In the genomic region with DNA sequence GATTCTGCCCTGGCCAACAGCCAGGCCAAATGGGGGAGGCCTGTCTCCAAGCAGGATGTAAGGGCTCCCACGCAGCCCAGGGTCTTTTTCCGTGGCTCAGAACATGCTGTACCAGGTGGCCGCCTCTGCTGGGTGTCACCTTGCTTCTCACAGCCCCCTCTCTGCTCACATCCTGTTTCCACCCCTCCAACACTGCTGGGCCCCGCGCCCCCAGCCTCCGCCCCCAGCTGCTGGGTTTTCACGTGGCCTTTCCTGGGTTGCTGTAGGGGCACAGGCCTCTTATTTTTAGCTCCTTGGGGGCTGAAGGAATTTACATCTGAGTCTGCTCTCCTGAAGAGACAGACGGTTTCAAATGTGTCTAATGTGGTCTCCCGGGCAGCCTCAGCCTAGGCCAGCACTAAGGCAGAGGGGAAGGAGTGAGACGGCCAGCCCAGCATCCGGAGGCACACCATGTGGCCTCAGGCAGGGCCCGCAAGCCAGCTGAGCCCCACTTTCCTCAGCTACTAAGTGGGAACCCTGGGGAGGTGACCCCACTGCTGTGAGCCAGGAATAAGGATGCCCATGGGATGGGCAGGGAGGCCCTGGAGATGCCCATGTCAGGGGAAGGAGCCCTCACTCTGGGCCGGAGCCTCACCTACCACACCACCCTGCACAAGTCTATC, we compare ENCODE assay signal across 3 cellular contexts.
TF ChIP-seq lines count a peak whose summit lies in the region.

No MANE protein-coding gene starts in this region.

TF ChIP-seq in GM12891, 5 proteins besides CTCF, POLR2A, EP300 and RAD21:
- TF ChIP-seq TAF1 (IDR thresholded peaks at IDR 0.05; ENCODE audit: low read depth, low read length) (peak; percentile 69), POLR2AphosphoS5 (IDR thresholded peaks at IDR 0.05; ENCODE audit: low read depth, low read length) (peak; percentile 74), SPI1 (IDR thresholded peaks at IDR 0.05; ENCODE audit: low read depth, low read length) (peak; percentile 86), PAX5 (IDR thresholded peaks at IDR 0.05; ENCODE audit: insufficient read depth, low read length, severe bottlenecking) (no peak), POU2F2 (IDR thresholded peaks at IDR 0.05; ENCODE audit: low read depth, low read length) (peak; percentile 65; the same call in 1 of the 2 replicates)

TF ChIP-seq in GM12878, 131 proteins besides CTCF, POLR2A, EP300 and RAD21 (continues in another document):
- TF ChIP-seq SP1 (IDR thresholded peaks at IDR 0.05; ENCODE audit: low read depth, low read length) (peak; percentile 84), MTA3 (IDR thresholded peaks at IDR 0.05; ENCODE audit: borderline replicate concordance, low read length) (no peak), RAD51 (IDR thresholded peaks at IDR 0.05) (peak; percentile 79), FOXK2 (IDR thresholded peaks at IDR 0.05) (peak; percentile 56), ZNF217 (IDR thresholded peaks at IDR 0.05) (0 out of 2 replicates have a peak, but pooled peaks have one; percentile 18), YBX1 (IDR thresholded peaks at IDR 0.05) (no peak), ZBED1 (IDR thresholded peaks at IDR 0.05; ENCODE audit: borderline replicate concordance) (peak; percentile 88), PAX5 (IDR thresholded peaks at IDR 0.05; ENCODE audit: borderline replicate concordance, low read depth, low read length) (peak; percentile 80), BRCA1 (IDR thresholded peaks at IDR 0.05; ENCODE audit: low read depth, low read length) (no peak), CREM (IDR thresholded peaks at IDR 0.05; ENCODE audit: low read depth) (peak; percentile 93), IKZF2 (IDR thresholded peaks at IDR 0.05) (peak; percentile 90 to 91; a peak in 3 of 4 replicates), EED (IDR thresholded peaks at IDR 0.05; ENCODE audit: low read depth) (peak; percentile 96), SMC3 (IDR thresholded peaks at IDR 0.05; ENCODE audit: borderline replicate concordance, low read length) (no peak; the same call in 1 of the 2 replicates), RELA (IDR thresholded peaks at IDR 0.05; ENCODE audit: borderline replicate concordance, partially characterized antibody) (peak; percentile 19), ETV6 (conservative IDR thresholded peaks at IDR 0.05 in 1 of 2, IDR thresholded peaks at IDR 0.05 in 1 of 2; ENCODE audit: borderline replicate concordance in 1 of 2, low read depth in 1 of 2) (peak in 1 of 2 experiments; percentile 82; a peak in 2 of 4 replicates), CHD1 (IDR thresholded peaks at IDR 0.05; ENCODE audit: low read depth, low read length) (0 out of 2 replicates have a peak, but pooled peaks have one; percentile 65), SREBF2 (IDR thresholded peaks at IDR 0.05; ENCODE audit: low read length) (no peak), BACH1 (IDR thresholded peaks at IDR 0.05; ENCODE audit: borderline replicate concordance) (peak; percentile 54), POLR2AphosphoS2 (IDR thresholded peaks at IDR 0.05; ENCODE audit: low read depth, low read length) (peak; percentile 70; the same call in 1 of the 2 replicates), MTA2 (IDR thresholded peaks at IDR 0.05; ENCODE audit: low read depth) (peak; percentile 87), WRNIP1 (IDR thresholded peaks at IDR 0.05; ENCODE audit: borderline replicate concordance, low read depth, low read length) (no peak), ZSCAN29 (IDR thresholded peaks at IDR 0.05) (no peak), TARDBP (IDR thresholded peaks at IDR 0.05; ENCODE audit: borderline replicate concordance) (peak; percentile 78; the same call in 1 of the 2 replicates), IKZF1 (conservative IDR thresholded peaks at IDR 0.05) (peak; percentile 95)
- TF ChIP-seq, protein P1, sequence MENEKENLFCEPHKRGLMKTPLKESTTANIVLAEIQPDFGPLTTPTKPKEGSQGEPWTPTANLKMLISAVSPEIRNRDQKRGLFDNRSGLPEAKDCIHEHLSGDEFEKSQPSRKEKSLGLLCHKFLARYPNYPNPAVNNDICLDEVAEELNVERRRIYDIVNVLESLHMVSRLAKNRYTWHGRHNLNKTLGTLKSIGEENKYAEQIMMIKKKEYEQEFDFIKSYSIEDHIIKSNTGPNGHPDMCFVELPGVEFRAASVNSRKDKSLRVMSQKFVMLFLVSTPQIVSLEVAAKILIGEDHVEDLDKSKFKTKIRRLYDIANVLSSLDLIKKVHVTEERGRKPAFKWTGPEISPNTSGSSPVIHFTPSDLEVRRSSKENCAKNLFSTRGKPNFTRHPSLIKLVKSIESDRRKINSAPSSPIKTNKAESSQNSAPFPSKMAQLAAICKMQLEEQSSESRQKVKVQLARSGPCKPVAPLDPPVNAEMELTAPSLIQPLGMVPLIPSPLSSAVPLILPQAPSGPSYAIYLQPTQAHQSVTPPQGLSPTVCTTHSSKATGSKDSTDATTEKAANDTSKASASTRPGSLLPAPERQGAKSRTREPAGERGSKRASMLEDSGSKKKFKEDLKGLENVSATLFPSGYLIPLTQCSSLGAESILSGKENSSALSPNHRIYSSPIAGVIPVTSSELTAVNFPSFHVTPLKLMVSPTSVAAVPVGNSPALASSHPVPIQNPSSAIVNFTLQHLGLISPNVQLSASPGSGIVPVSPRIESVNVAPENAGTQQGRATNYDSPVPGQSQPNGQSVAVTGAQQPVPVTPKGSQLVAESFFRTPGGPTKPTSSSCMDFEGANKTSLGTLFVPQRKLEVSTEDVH (IDR thresholded peaks at IDR 0.05; ENCODE audit: low read depth, partially characterized antibody) = no peak
- TF ChIP-seq, protein P2, sequence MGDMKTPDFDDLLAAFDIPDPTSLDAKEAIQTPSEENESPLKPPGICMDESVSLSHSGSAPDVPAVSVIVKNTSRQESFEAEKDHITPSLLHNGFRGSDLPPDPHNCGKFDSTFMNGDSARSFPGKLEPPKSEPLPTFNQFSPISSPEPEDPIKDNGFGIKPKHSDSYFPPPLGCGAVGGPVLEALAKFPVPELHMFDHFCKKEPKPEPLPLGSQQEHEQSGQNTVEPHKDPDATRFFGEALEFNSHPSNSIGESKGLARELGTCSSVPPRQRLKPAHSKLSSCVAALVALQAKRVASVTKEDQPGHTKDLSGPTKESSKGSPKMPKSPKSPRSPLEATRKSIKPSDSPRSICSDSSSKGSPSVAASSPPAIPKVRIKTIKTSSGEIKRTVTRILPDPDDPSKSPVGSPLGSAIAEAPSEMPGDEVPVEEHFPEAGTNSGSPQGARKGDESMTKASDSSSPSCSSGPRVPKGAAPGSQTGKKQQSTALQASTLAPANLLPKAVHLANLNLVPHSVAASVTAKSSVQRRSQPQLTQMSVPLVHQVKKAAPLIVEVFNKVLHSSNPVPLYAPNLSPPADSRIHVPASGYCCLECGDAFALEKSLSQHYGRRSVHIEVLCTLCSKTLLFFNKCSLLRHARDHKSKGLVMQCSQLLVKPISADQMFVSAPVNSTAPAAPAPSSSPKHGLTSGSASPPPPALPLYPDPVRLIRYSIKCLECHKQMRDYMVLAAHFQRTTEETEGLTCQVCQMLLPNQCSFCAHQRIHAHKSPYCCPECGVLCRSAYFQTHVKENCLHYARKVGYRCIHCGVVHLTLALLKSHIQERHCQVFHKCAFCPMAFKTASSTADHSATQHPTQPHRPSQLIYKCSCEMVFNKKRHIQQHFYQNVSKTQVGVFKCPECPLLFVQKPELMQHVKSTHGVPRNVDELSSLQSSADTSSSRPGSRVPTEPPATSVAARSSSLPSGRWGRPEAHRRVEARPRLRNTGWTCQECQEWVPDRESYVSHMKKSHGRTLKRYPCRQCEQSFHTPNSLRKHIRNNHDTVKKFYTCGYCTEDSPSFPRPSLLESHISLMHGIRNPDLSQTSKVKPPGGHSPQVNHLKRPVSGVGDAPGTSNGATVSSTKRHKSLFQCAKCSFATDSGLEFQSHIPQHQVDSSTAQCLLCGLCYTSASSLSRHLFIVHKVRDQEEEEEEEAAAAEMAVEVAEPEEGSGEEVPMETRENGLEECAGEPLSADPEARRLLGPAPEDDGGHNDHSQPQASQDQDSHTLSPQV (IDR thresholded peaks at IDR 0.05) = 0 out of 2 replicates have a peak, but pooled peaks have one; percentile 82

TF ChIP-seq in SK-N-SH, 30 proteins besides CTCF, POLR2A, EP300 and RAD21:
- TF ChIP-seq, protein P3, sequence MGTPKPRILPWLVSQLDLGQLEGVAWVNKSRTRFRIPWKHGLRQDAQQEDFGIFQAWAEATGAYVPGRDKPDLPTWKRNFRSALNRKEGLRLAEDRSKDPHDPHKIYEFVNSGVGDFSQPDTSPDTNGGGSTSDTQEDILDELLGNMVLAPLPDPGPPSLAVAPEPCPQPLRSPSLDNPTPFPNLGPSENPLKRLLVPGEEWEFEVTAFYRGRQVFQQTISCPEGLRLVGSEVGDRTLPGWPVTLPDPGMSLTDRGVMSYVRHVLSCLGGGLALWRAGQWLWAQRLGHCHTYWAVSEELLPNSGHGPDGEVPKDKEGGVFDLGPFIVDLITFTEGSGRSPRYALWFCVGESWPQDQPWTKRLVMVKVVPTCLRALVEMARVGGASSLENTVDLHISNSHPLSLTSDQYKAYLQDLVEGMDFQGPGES (IDR thresholded peaks at IDR 0.05; ENCODE audit: low read depth, low read length) = no peak
- TF ChIP-seq, protein P4, sequence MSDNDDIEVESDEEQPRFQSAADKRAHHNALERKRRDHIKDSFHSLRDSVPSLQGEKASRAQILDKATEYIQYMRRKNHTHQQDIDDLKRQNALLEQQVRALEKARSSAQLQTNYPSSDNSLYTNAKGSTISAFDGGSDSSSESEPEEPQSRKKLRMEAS (IDR thresholded peaks at IDR 0.05; ENCODE audit: low read depth) = no peak
- TF ChIP-seq SIN3A (IDR thresholded peaks at IDR 0.05; ENCODE audit: borderline replicate concordance, low read depth, low read length) = no peak
- TF ChIP-seq, protein P5, sequence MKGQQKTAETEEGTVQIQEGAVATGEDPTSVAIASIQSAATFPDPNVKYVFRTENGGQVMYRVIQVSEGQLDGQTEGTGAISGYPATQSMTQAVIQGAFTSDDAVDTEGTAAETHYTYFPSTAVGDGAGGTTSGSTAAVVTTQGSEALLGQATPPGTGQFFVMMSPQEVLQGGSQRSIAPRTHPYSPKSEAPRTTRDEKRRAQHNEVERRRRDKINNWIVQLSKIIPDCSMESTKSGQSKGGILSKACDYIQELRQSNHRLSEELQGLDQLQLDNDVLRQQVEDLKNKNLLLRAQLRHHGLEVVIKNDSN (IDR thresholded peaks at IDR 0.05; ENCODE audit: borderline replicate concordance, low read depth) = no peak
- TF ChIP-seq FOSL2 (IDR thresholded peaks at IDR 0.05; ENCODE audit: borderline replicate concordance, low read depth) = no peak
- TF ChIP-seq TCF12 (IDR thresholded peaks at IDR 0.05) = no peak
- no peak for TF ChIP-seq TEAD4 (IDR thresholded peaks at IDR 0.05; ENCODE audit: borderline replicate concordance, insufficient read depth)
- TF ChIP-seq MXI1 (IDR thresholded peaks at IDR 0.05; ENCODE audit: low read depth, low read length) = no peak
- no peak for TF ChIP-seq RXRA (IDR thresholded peaks at IDR 0.05; ENCODE audit: borderline replicate concordance, low read depth)
- TF ChIP-seq YY1 (IDR thresholded peaks at IDR 0.05; ENCODE audit: low read depth) = no peak
